ENCODE assay signal across 18 cellular contexts in the genomic region with DNA sequence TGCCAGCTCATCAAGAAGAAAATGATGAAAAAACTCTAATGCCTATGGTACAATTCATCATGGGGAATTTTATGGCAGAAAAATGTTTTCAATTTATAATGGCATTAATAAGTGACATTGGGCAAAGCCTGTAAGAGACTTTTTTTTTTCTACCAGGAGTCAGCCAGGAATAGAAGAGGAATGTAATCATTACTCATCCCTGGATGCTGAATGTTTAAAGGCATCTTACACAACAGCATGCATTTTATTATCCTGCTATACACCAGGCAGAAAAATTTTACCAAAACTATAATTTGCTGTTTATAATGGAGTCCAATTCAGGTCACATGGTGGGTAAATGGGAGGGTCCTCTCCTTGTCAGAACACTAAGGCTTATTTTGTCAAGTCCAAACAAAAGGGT.
"Had no signal": no experiment of that assay in that cellular context is flagged by ENCODE, and none has a peak within 500 bp of the region (broad histone marks: within the 10 kb centered on the region; RNA-seq: fewer than 3 reads in every experiment).

No MANE protein-coding gene starts in this region.

- H3K9me3 ChIP-seq: lower lobe of right lung, sigmoid colon, thyroid gland had no signal

- FAIRE-seq: colon had no signal

- H3K4me1 Mint-ChIP-seq: activated CD8-positive, alpha-beta memory T cell treated with anti-CD3 and anti-CD28 coated beads, Interleukin-2, amount 10 ng/mL, durations not matched to agents 7 days and 5 days; activated naive CD8-positive, alpha-beta T cell treated with anti-CD3 and anti-CD28 coated beads for 36 hours; activated T-helper 17 cell treated with anti-CD3 and anti-CD28 coated beads, Interleukin-2, amount 50 U/mL, for 72 hours; mesothelial cell of epicardium had no signal

- H3K36me3 Mint-ChIP-seq: activated CD4-positive, alpha-beta memory T cell treated with anti-CD3 and anti-CD28 coated beads for 36 hours; activated CD8-positive, alpha-beta memory T cell treated with anti-CD3 and anti-CD28 coated beads, Interleukin-2, amount 10 ng/mL, durations not matched to agents 7 days and 5 days; activated naive CD8-positive, alpha-beta T cell treated with anti-CD3 and anti-CD28 coated beads for 36 hours; brain; mesothelial cell of epicardium; natural killer cell treated with Interleukin-12 subunit alpha and Interleukin-12 subunit beta and Interleukin-15 and Interleukin-18, amount 100 ng/mL, for 72 hours had no signal

- H3K27ac Mint-ChIP-seq: activated CD4-positive, alpha-beta memory T cell treated with anti-CD3 and anti-CD28 coated beads for 36 hours; activated CD8-positive, alpha-beta memory T cell treated with anti-CD3 and anti-CD28 coated beads, Interleukin-2, amount 10 ng/mL, durations not matched to agents 7 days and 5 days; activated naive CD8-positive, alpha-beta T cell treated with anti-CD3 and anti-CD28 coated beads for 36 hours; activated T-helper 17 cell treated with anti-CD3 and anti-CD28 coated beads, Interleukin-2, amount 50 U/mL, for 72 hours; brain; endodermal cell; mesothelial cell of epicardium; natural killer cell treated with Interleukin-12 subunit alpha and Interleukin-12 subunit beta and Interleukin-15 and Interleukin-18, amount 100 ng/mL, for 72 hours had no signal

- H3K9me3 Mint-ChIP-seq: activated CD4-positive, alpha-beta memory T cell treated with anti-CD3 and anti-CD28 coated beads for 36 hours; activated naive CD8-positive, alpha-beta T cell treated with anti-CD3 and anti-CD28 coated beads for 36 hours; activated T-helper 17 cell treated with anti-CD3 and anti-CD28 coated beads, Interleukin-2, amount 50 U/mL, for 72 hours; brain; endodermal cell had no signal

- ATAC-seq: activated CD8-positive, alpha-beta memory T cell treated with anti-CD3 and anti-CD28 coated beads, Interleukin-2, amount 10 ng/mL, durations not matched to agents 7 days and 5 days; activated T-helper 17 cell treated with anti-CD3 and anti-CD28 coated beads, Interleukin-2, amount 50 U/mL, for 72 hours; left colon; lower lobe of right lung; natural killer cell treated with Interleukin-12 subunit alpha and Interleukin-12 subunit beta and Interleukin-15 and Interleukin-18, amount 100 ng/mL, for 72 hours had no signal

- H3K9ac ChIP-seq: parathyroid adenoma had no signal

- H3K27me3 ChIP-seq: sigmoid colon, thyroid gland had no signal

- H3K79me2 ChIP-seq: parathyroid adenoma had no signal

- DNase-seq: activated CD4-positive, alpha-beta memory T cell treated with anti-CD3 and anti-CD28 coated beads for 36 hours; activated CD8-positive, alpha-beta memory T cell treated with anti-CD3 and anti-CD28 coated beads, Interleukin-2, amount 10 ng/mL, durations not matched to agents 7 days and 5 days; activated naive CD4-positive, alpha-beta T cell; activated naive CD8-positive, alpha-beta T cell treated with anti-CD3 and anti-CD28 coated beads for 36 hours; central memory CD4-positive, alpha-beta T cell; endodermal cell; erythroblast; left colon; lower lobe of right lung; sigmoid colon; stimulated activated naive CD4-positive, alpha-beta T cell treated with Interleukin-2 at 50 U/mL for 16 hours; thyroid gland had no signal

- H3K36me3 ChIP-seq: lower lobe of right lung, sigmoid colon, thyroid gland had no signal

- H3K4me3 ChIP-seq: lower lobe of right lung, sigmoid colon, thyroid gland had no signal

- H3K4me3 Mint-ChIP-seq: activated CD4-positive, alpha-beta memory T cell treated with anti-CD3 and anti-CD28 coated beads for 36 hours; activated CD8-positive, alpha-beta memory T cell treated with anti-CD3 and anti-CD28 coated beads, Interleukin-2, amount 10 ng/mL, durations not matched to agents 7 days and 5 days; activated naive CD8-positive, alpha-beta T cell treated with anti-CD3 and anti-CD28 coated beads for 36 hours; activated T-helper 17 cell treated with anti-CD3 and anti-CD28 coated beads, Interleukin-2, amount 50 U/mL, for 72 hours; brain; endodermal cell; mesothelial cell of epicardium; natural killer cell treated with Interleukin-12 subunit alpha and Interleukin-12 subunit beta and Interleukin-15 and Interleukin-18, amount 100 ng/mL, for 72 hours had no signal

- H2AFZ ChIP-seq: parathyroid adenoma had no signal

- H3K4me1 ChIP-seq: lower lobe of right lung, parathyroid adenoma, thyroid gland had no signal

- H3K27ac ChIP-seq: lower lobe of right lung, parathyroid adenoma, thyroid gland had no signal
